Comparison of ENCODE assay signal across 10 cellular contexts in genomic region chr2:70498054-70498453, GRCh38. TPM values are rescaled to one million over a fixed set of nuclear protein-coding genes. Genes with fewer than 3 reads are reported as not detected.
A peak's percentile ranks its signal among the peaks of the same experiment; 100 is the strongest.
DNase-seq lines count a peak whose midpoint lies in the region; FAIRE-seq and TF ChIP-seq lines count a peak whose summit lies in the region.
"Had no signal": no experiment of that assay in that cellular context is flagged by ENCODE, and none has a peak within 500 bp of the region (broad histone marks: within the 10 kb centered on the region; RNA-seq: fewer than 3 reads in every experiment).

No MANE protein-coding gene starts in this region.

- TF ChIP-seq CTCF in bronchial epithelial cell (IDR thresholded peaks at IDR 0.05; ENCODE audit: insufficient read depth, low read length, severe bottlenecking), result peak; percentile 27
- no peak for TF ChIP-seq CTCF in left ventricle myocardium inferior (IDR thresholded peaks at IDR 0.05; ENCODE audit: borderline replicate concordance)
- peak in 3 of 6 experiments; percentile 27 to 38 (median 38) for TF ChIP-seq CTCF in Peyer's patch (IDR thresholded peaks at IDR 0.05)

- DNase-seq in NCI-H345 (lab: John Stamatoyannopoulos, UW) (peak; percentile 23), NCI-H345 treated with DMSO at 0.1 percent for 48 hours (lab: John Stamatoyannopoulos, UW; ENCODE audit: unreplicated experiment) (no peak), M059J (ENCODE audit: low read depth) (peak; percentile 12), bronchial epithelial cell (ENCODE audit: low read depth) (peak; percentile 36), renal cortical epithelial cell (ENCODE audit: low read depth) (peak; percentile 33), NOMO-1 (lab: John Stamatoyannopoulos, UW; ENCODE audit: unreplicated experiment in 2 of 2) (no peak), left ventricle myocardium inferior (no peak), Peyer's patch (no peak)
- DNase-seq: naive thymus-derived CD8-positive, alpha-beta T cell had no signal

- H3K4me1 ChIP-seq in left ventricle myocardium inferior, result no peaks in the 10 kb centered on the region
- H3K4me1 ChIP-seq in Peyer's patch, result no peaks in the 10 kb centered on the region
- H3K4me1 ChIP-seq: esophagus muscularis mucosa had no signal

- H3K27me3 ChIP-seq in bronchial epithelial cell (ENCODE audit: control insufficient read depth, insufficient read depth, low read length) (no peaks in the 10 kb centered on the region), left ventricle myocardium inferior (ENCODE audit: low read depth) (peaks cover 32% of the 10 kb centered on the region), Peyer's patch (no peaks in the 10 kb centered on the region)

- no peak for TF ChIP-seq POLR2A in Peyer's patch (IDR thresholded peaks at IDR 0.05)

- no peak for FAIRE-seq in bronchial epithelial cell (lab: Jason Lieb, UNC)

- H3K27ac ChIP-seq in left ventricle myocardium inferior (replicated peaks) (no peak overlapping the region), Peyer's patch (no peak overlapping the region)
- H3K27ac ChIP-seq: esophagus muscularis mucosa had no signal

- H3K36me3 ChIP-seq in bronchial epithelial cell (ENCODE audit: control insufficient read depth, insufficient read depth, low read length) (peaks cover 5% of the 10 kb centered on the region), left ventricle myocardium inferior (no peaks in the 10 kb centered on the region), Peyer's patch (no peaks in the 10 kb centered on the region)
- H3K36me3 ChIP-seq: esophagus muscularis mucosa had no signal

- H3K9me3 ChIP-seq in left ventricle myocardium inferior (replicated peaks) (no peaks in the 10 kb centered on the region), Peyer's patch (no peaks in the 10 kb centered on the region)
- H3K9me3 ChIP-seq: esophagus muscularis mucosa had no signal

- H3K4me3 ChIP-seq in bronchial epithelial cell (ENCODE audit: low read depth, low read length), result no peak overlapping the region
- no peak overlapping the region for H3K4me3 ChIP-seq in left ventricle myocardium inferior
- no peak overlapping the region for H3K4me3 ChIP-seq in Peyer's patch
- H3K4me3 ChIP-seq: esophagus muscularis mucosa had no signal

- intact Hi-C loops in left ventricle myocardium inferior (cut with micrococcal nuclease), result no loop called here

RNA-seq across cellular contexts. Expression of gene TGFA, which starts 55.6 kb away (rescaled TPM):
- 8.1 and 9.3 TPM in 2 replicates for total RNA-seq in M059J (2014; rRNA removed; shearing (Covaris generic))
- 85.3 and 111 TPM in 2 replicates for total RNA-seq in bronchial epithelial cell
- total RNA-seq in renal cortical epithelial cell, result 91.7 and 150 TPM in 2 replicates
- total RNA-seq in left ventricle myocardium inferior, result 1.1 TPM
- 10 to 100 TPM in 3 of 4 donors, 1 to 10 TPM in 1; 2.5 to 51.6 (median 37.9) TPM for total RNA-seq in Peyer's patch

Comparison
In these comparisons a context has a peak if more than half of its experiments do, and no peak if none do; other contexts are left out.
1. DNase-seq: peak in NCI-H345 (single experiment), M059J (single experiment), bronchial epithelial cell (single experiment) and renal cortical epithelial cell (single experiment); none in NCI-H345 treated with DMSO at 0.1 percent for 48 hours (single experiment), NOMO-1 (0 of 2), left ventricle myocardium inferior (single experiment) and Peyer's patch (0 of 3).